In the genomic region with DNA sequence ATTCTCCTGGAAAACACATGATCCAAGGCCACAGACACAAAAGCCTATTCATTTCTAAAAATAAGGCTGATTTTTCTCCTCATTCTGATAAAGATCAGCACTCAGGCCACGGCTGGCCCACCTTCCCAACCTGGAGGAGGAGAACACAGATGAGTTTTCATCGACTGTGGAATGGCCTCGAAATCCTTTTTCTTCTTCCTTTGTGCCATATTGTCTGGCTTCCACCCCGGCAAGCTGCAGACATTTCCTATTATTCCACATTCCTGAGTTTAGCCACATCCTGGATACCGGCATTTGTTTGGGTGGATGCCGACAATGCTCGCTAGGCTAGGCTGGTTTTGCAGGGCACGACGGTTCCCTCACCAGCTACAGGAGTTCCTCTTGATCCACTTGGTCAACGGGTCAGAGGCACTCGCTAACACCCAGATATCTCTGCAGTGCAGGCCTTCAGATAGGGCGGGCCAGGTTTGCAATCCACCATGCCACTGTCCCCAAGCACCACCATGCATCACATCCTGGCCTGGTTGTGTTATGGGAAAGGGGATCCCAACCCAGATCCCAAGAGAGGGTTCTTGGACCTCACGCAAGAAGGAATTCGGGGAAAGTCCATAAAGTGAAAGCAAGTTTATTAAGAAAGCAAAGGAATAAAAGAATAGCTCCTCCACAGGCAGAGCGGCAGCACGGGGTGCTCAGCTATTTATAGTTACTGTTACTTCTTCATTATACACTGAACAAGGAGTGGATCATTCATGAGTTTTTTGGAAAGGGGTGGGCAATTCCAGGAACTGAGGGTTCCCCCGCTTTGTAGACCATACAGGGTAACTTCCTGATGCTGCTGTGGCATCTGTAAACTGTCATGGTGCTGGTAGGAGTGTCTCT, we compare ENCODE assay signal across 10 cellular contexts. TPM values are rescaled to one million over a fixed set of nuclear protein-coding genes. Genes with fewer than 3 reads are reported as not detected.
DNase-seq lines count a peak whose midpoint lies in the region; ATAC-seq, FAIRE-seq and TF ChIP-seq lines count a peak whose summit lies in the region.
"Had no signal": no experiment of that assay in that cellular context is flagged by ENCODE, and none has a peak within 500 bp of the region (broad histone marks: within the 10 kb centered on the region; RNA-seq: fewer than 3 reads in every experiment).

No MANE protein-coding gene starts in this region.

- H3K14ac ChIP-seq in neuronal stem cell (ENCODE audit: low read length) = no peak overlapping the region

- peak overlapping the region; percentile 82 for H2AFZ ChIP-seq in neuronal stem cell (ENCODE audit: low read length)

- no peak overlapping the region for H4K8ac ChIP-seq in neuronal stem cell (ENCODE audit: low read depth, low read length)

- H3K27me3 ChIP-seq in neuronal stem cell (ENCODE audit: control insufficient read depth in 3 of 3, insufficient read depth in 3 of 3, low read depth in 1 of 3, low read length in 3 of 3) = no peaks in the 10 kb centered on the region

- no peaks in the 10 kb centered on the region for H3K36me3 ChIP-seq in neuronal stem cell (replicated peaks in 1 of 2; ENCODE audit: control insufficient read depth in 2 of 2, insufficient read depth in 2 of 2, low read length in 2 of 2)
- H3K36me3 ChIP-seq: neutrophil had no signal

- H2AK5ac ChIP-seq in neuronal stem cell (ENCODE audit: low read depth, low read length) = no peak overlapping the region

- H3K4me3 Mint-ChIP-seq in Calu3 (ENCODE audit: low read depth, unreplicated experiment) = peak overlapping the region; percentile 4

- no peak overlapping the region for H2BK15ac ChIP-seq in neuronal stem cell (ENCODE audit: low read length)

- POLR2A ChIA-PET in HEK293T (lab: Yijun Ruan, JAX) = no interaction called here

- H3K4me1 ChIP-seq in neuronal stem cell (ENCODE audit: control insufficient read depth in 2 of 2, insufficient read depth in 1 of 2, low read depth in 1 of 2, low read length in 2 of 2) = peaks cover 10 to 12% of the 10 kb centered on the region in 2 donors

- no peak overlapping the region for H2BK5ac ChIP-seq in neuronal stem cell (ENCODE audit: low read length)

- H4K91ac ChIP-seq in neuronal stem cell (ENCODE audit: low read depth, low read length, poor library complexity) = no peak overlapping the region

- H3K4ac ChIP-seq in neuronal stem cell (ENCODE audit: low read length) = no peak overlapping the region

- H3K9me3 ChIP-seq in neuronal stem cell (replicated peaks in 1 of 2; ENCODE audit: control insufficient read depth in 2 of 2, insufficient read depth in 1 of 2, low read depth in 1 of 2, low read length in 2 of 2) = no peaks in the 10 kb centered on the region
- H3K9me3 ChIP-seq: neutrophil had no signal

- no peaks in the 10 kb centered on the region for H3K27me3 Mint-ChIP-seq in Calu3 (ENCODE audit: unreplicated experiment)

- H3K4me3 ChIP-seq in epithelial cell of esophagus (ENCODE audit: low read length) (no peak overlapping the region), neuronal stem cell (ENCODE audit: low read length in 2 of 2) (no peak overlapping the region)

- H3K18ac ChIP-seq in neuronal stem cell (ENCODE audit: low read length) = peak overlapping the region; percentile 0

- ATAC-seq in GM19351 (IDR thresholded peaks at IDR 0.05; ENCODE audit: unreplicated experiment) = no peak

- no peak overlapping the region for H2BK120ac ChIP-seq in neuronal stem cell (ENCODE audit: low read depth, low read length)

- no peak overlapping the region for H3K9ac ChIP-seq in neuronal stem cell (ENCODE audit: low read depth, low read length, poor library complexity)

- intact Hi-C loops in Calu3 (cut with micrococcal nuclease; ENCODE audit: unreplicated experiment) = no loop called here

- WGBS in neuronal stem cell (ENCODE audit: extremely low coverage in 2 of 2, insufficient read length in 2 of 2, insufficient replicate concordance in 1 of 2), 2 donors = no CpG with 5 or more reads among the region's 17 CpGs

- no peak overlapping the region for H2BK12ac ChIP-seq in neuronal stem cell (ENCODE audit: low read length)

- no peak overlapping the region for H3K23ac ChIP-seq in neuronal stem cell (ENCODE audit: low read depth, low read length, poor library complexity)

- peaks cover 40% of the 10 kb centered on the region for H3K4me1 Mint-ChIP-seq in Calu3 (ENCODE audit: low read depth, unreplicated experiment)

- peak; percentile 60 for FAIRE-seq in RCC 7860 (lab: Jason Lieb, UNC)

- H3K9me3 Mint-ChIP-seq in Calu3 (ENCODE audit: low read depth, unreplicated experiment) = no peaks in the 10 kb centered on the region

- H3K4me2 ChIP-seq in neuronal stem cell (ENCODE audit: insufficient read depth, low read length, poor library complexity, severe bottlenecking) = no peak overlapping the region

- H3K27ac Mint-ChIP-seq in Calu3 (ENCODE audit: unreplicated experiment) = peak overlapping the region; percentile 60

- no peak overlapping the region for H3K27ac ChIP-seq in neuronal stem cell (replicated peaks; ENCODE audit: low read length)
- H3K27ac ChIP-seq: neutrophil had no signal

- CTCF ChIA-PET in Calu3 (lab: Charles Lee) (interaction anchor here (0.6 to 0.7 kb wide), 3 partner anchors 353 to 1315 kb away, joined by 3 to 13 read pairs (median 5); no protein-coding TSS in a partner anchor), HEK293T (lab: Yijun Ruan, JAX) (interaction anchor here (0.5 kb wide), 1 partner anchor 393 kb away, joined by 3 read pairs; no protein-coding TSS in a partner anchor)

- H3K36me3 Mint-ChIP-seq in Calu3 (ENCODE audit: insufficient read depth, unreplicated experiment) = peaks cover 28% of the 10 kb centered on the region

- BruUV-seq in Calu3 (replicated peaks; lab: Mats Ljungman, UMichigan) = no TSS peak

- H3K79me1 ChIP-seq in neuronal stem cell (ENCODE audit: low read depth, low read length) = peaks cover 3% of the 10 kb centered on the region

- DNase-seq in Calu3 = peak; percentile 73
- peak; percentile 92 for DNase-seq in RCC 7860 (ENCODE audit: low spot score)
- peak; percentile 78 for DNase-seq in epithelial cell of esophagus (ENCODE audit: low read depth)
- DNase-seq in neuronal stem cell (ENCODE audit: low spot score) = no peak
- DNase-seq in C1 segment of cervical spinal cord (lab: John Stamatoyannopoulos, UW) = no peak
- DNase-seq in NCI-H2107 (lab: John Stamatoyannopoulos, UW) = no peak
- DNase-seq in HEK293T (ENCODE audit: extremely low spot score) = no peak
- DNase-seq: NCI-H1930 had no signal

- no peak for TF ChIP-seq CTCF in Calu3 (IDR thresholded peaks at IDR 0.05; ENCODE audit: unreplicated experiment)
- TF ChIP-seq CTCF in epithelial cell of esophagus (IDR thresholded peaks at IDR 0.05; ENCODE audit: insufficient read depth, low read depth, low read length, missing control alignments) = peak; percentile 5

TF ChIP-seq in HEK293T, 16 proteins besides CTCF, POLR2A, EP300 and RAD21:
- TF ChIP-seq TARDBP (IDR thresholded peaks at IDR 0.05) (no peak), BHLHE40 (IDR thresholded peaks at IDR 0.05; ENCODE audit: borderline replicate concordance) (no peak), LEF1 (IDR thresholded peaks at IDR 0.05; ENCODE audit: borderline replicate concordance) (no peak), FOXK2 (IDR thresholded peaks at IDR 0.05) (no peak), CTBP1 (IDR thresholded peaks at IDR 0.05; ENCODE audit: borderline replicate concordance) (no peak), L3MBTL2 (conservative IDR thresholded peaks at IDR 0.05) (no peak), ARNT (IDR thresholded peaks at IDR 0.05) (no peak), FOXM1 (IDR thresholded peaks at IDR 0.05; ENCODE audit: borderline replicate concordance) (no peak), HDGF (IDR thresholded peaks at IDR 0.05; ENCODE audit: borderline replicate concordance) (no peak), SUZ12 (IDR thresholded peaks at IDR 0.05) (no peak), SP1 (IDR thresholded peaks at IDR 0.05) (no peak), PKNOX1 (IDR thresholded peaks at IDR 0.05) (no peak), ELF4 (IDR thresholded peaks at IDR 0.05) (no peak)

RNA-seq across cellular contexts. Expression of gene CTSZ, which starts 4.2 kb away (rescaled TPM):
- 158 and 183 TPM in 2 replicates for total RNA-seq in Calu3 (2022)
- 32.2 TPM for polyA plus RNA-seq in neuronal stem cell (2013, experiment 1 of 2)
- 31.5 TPM for polyA plus RNA-seq in neuronal stem cell (2013, experiment 2 of 2)

RNA-seq across cellular contexts. Expression of gene TUBB1, which starts 8.0 kb away (rescaled TPM):
- not detected in 2 replicates for total RNA-seq in Calu3 (2022)
- polyA plus RNA-seq in neuronal stem cell (2013, experiment 1 of 2) = not detected
- not detected for polyA plus RNA-seq in neuronal stem cell (2013, experiment 2 of 2)

RNA-seq across cellular contexts. Expression of gene ATP5F1E, which starts 20.9 kb away (rescaled TPM):
- total RNA-seq in Calu3 (2022) = 108 and 116 TPM in 2 replicates
- polyA plus RNA-seq in neuronal stem cell (2013, experiment 1 of 2) = 74.0 TPM
- 75.8 TPM for polyA plus RNA-seq in neuronal stem cell (2013, experiment 2 of 2)

RNA-seq across cellular contexts. Expression of gene NELFCD, which starts 30.2 kb away (rescaled TPM):
- 179 and 181 TPM in 2 replicates for total RNA-seq in Calu3 (2022)
- polyA plus RNA-seq in neuronal stem cell (2013, experiment 1 of 2) = 55.6 TPM
- polyA plus RNA-seq in neuronal stem cell (2013, experiment 2 of 2) = 57.2 TPM

RNA-seq across cellular contexts. Expression of gene PRELID3B, which starts 31.4 kb away (rescaled TPM):
- total RNA-seq in Calu3 (2022) = 128 and 136 TPM in 2 replicates
- polyA plus RNA-seq in neuronal stem cell (2013, experiment 1 of 2) = 21.2 TPM
- 21.3 TPM for polyA plus RNA-seq in neuronal stem cell (2013, experiment 2 of 2)

Comparison
In these comparisons a context has a peak if more than half of its experiments do, and no peak if none do; other contexts are left out.
1. DNase-seq: peak in Calu3 (single experiment), RCC 7860 (single experiment) and epithelial cell of esophagus (single experiment); none in neuronal stem cell (single experiment), C1 segment of cervical spinal cord (0 of 14), NCI-H2107 (single experiment) and HEK293T (single experiment).